Comparison of ENCODE assay signal across 1 cellular context in the genomic region with DNA sequence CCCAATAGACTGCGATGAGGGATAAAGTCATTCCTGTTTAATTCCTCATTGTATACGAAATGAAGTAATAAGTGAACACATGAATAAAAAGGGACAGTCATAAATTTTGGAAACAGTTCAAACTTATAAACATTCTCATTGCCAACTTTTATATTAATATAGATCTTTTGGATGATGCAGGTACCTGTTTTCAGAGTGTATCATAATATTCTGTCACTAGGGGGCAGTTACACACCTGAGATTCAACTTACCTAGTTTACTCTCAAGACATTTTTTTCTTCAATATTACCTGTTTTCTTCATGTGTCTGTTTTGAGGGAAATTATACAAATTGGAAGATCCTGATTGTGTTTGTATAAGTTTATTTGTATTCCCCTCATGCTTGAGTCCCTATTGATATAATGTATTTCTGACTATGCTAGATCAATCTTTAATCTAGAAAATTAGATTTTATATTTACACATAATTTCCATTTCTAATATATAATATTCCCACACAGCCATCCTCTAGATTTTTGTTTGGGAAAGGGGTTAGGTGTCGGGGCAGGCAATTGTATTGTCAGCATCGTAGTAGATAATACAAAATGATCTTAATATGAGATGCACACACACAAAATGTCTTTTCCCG.
TF ChIP-seq lines count a peak whose summit lies in the region.

No MANE protein-coding gene starts in this region.

TF ChIP-seq in SK-N-SH treated with all-trans-retinoic acid at 6 μM for 48 hours, 23 proteins besides CTCF, POLR2A, EP300 and RAD21 (continued from another document):
- TF ChIP-seq, protein P1, sequence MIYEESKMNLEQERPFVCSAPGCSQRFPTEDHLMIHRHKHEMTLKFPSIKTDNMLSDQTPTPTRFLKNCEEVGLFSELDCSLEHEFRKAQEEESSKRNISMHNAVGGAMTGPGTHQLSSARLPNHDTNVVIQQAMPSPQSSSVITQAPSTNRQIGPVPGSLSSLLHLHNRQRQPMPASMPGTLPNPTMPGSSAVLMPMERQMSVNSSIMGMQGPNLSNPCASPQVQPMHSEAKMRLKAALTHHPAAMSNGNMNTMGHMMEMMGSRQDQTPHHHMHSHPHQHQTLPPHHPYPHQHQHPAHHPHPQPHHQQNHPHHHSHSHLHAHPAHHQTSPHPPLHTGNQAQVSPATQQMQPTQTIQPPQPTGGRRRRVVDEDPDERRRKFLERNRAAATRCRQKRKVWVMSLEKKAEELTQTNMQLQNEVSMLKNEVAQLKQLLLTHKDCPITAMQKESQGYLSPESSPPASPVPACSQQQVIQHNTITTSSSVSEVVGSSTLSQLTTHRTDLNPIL (CRISPR knock-in tag; IDR thresholded peaks at IDR 0.05; ENCODE audit: low read depth): no peak
- TF ChIP-seq ZFP3 (CRISPR knock-in tag; IDR thresholded peaks at IDR 0.05) (no peak), OSR1 (CRISPR knock-in tag; IDR thresholded peaks at IDR 0.05) (no peak), ISL1 (CRISPR knock-in tag; IDR thresholded peaks at IDR 0.05) (no peak), TOX (CRISPR knock-in tag; IDR thresholded peaks at IDR 0.05; ENCODE audit: borderline replicate concordance) (no peak), SNAI2 (CRISPR knock-in tag; IDR thresholded peaks at IDR 0.05) (no peak)
- TF ChIP-seq, protein P2, sequence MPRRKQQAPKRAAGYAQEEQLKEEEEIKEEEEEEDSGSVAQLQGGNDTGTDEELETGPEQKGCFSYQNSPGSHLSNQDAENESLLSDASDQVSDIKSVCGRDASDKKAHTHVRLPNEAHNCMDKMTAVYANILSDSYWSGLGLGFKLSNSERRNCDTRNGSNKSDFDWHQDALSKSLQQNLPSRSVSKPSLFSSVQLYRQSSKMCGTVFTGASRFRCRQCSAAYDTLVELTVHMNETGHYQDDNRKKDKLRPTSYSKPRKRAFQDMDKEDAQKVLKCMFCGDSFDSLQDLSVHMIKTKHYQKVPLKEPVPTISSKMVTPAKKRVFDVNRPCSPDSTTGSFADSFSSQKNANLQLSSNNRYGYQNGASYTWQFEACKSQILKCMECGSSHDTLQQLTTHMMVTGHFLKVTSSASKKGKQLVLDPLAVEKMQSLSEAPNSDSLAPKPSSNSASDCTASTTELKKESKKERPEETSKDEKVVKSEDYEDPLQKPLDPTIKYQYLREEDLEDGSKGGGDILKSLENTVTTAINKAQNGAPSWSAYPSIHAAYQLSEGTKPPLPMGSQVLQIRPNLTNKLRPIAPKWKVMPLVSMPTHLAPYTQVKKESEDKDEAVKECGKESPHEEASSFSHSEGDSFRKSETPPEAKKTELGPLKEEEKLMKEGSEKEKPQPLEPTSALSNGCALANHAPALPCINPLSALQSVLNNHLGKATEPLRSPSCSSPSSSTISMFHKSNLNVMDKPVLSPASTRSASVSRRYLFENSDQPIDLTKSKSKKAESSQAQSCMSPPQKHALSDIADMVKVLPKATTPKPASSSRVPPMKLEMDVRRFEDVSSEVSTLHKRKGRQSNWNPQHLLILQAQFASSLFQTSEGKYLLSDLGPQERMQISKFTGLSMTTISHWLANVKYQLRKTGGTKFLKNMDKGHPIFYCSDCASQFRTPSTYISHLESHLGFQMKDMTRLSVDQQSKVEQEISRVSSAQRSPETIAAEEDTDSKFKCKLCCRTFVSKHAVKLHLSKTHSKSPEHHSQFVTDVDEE (CRISPR knock-in tag; IDR thresholded peaks at IDR 0.05): no peak
- TF ChIP-seq, protein P3, sequence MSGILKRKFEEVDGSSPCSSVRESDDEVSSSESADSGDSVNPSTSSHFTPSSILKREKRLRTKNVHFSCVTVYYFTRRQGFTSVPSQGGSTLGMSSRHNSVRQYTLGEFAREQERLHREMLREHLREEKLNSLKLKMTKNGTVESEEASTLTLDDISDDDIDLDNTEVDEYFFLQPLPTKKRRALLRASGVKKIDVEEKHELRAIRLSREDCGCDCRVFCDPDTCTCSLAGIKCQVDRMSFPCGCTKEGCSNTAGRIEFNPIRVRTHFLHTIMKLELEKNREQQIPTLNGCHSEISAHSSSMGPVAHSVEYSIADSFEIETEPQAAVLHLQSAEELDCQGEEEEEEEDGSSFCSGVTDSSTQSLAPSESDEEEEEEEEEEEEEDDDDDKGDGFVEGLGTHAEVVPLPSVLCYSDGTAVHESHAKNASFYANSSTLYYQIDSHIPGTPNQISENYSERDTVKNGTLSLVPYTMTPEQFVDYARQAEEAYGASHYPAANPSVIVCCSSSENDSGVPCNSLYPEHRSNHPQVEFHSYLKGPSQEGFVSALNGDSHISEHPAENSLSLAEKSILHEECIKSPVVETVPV (CRISPR knock-in tag; IDR thresholded peaks at IDR 0.05): no peak
- TF ChIP-seq, protein P4, sequence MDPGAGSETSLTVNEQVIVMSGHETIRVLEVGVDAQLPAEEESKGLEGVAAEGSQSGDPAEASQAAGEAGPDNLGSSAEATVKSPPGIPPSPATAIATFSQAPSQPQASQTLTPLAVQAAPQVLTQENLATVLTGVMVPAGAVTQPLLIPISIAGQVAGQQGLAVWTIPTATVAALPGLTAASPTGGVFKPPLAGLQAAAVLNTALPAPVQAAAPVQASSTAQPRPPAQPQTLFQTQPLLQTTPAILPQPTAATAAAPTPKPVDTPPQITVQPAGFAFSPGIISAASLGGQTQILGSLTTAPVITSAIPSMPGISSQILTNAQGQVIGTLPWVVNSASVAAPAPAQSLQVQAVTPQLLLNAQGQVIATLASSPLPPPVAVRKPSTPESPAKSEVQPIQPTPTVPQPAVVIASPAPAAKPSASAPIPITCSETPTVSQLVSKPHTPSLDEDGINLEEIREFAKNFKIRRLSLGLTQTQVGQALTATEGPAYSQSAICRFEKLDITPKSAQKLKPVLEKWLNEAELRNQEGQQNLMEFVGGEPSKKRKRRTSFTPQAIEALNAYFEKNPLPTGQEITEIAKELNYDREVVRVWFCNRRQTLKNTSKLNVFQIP (CRISPR knock-in tag; IDR thresholded peaks at IDR 0.05; ENCODE audit: borderline replicate concordance, low read depth): no peak
